ENCODE assay signal across 11 cellular contexts in genomic region chr19:17165715-17166114, GRCh38.
"Had no signal": no experiment of that assay in that cellular context is flagged by ENCODE, and none has a peak within 500 bp of the region (broad histone marks: within the 10 kb centered on the region; RNA-seq: fewer than 3 reads in every experiment).

No MANE protein-coding gene starts in this region.

- DNase-seq: GM23248, GOT3, H7, H9, HCEC 1CT, HFFc6 had no signal

- ATAC-seq: GM23338, HCT116 had no signal

- H3K9ac ChIP-seq: GM23248 had no signal

- FAIRE-seq: H1, H54 had no signal

- H3K27ac ChIP-seq: GM23248 had no signal

- H3K4me2 ChIP-seq: GM23338 had no signal

- H3K27ac Mint-ChIP-seq: GM23338, H9, HFFc6 had no signal

- H3K9me3 Mint-ChIP-seq: HFFc6 had no signal

- H3K4me3 ChIP-seq: GM23248, GM23338, HAP-1 had no signal

- H2AFZ ChIP-seq: GM23248, GM23338 had no signal

- H3K4me3 Mint-ChIP-seq: GM23338, H9, HFFc6 had no signal

- H3K4me1 ChIP-seq: HAP-1 had no signal
